Comparison of ENCODE assay signal across 4 cellular contexts in genomic region chr17:11553135-11553534, GRCh38. TPM values are rescaled to one million over a fixed set of nuclear protein-coding genes. Genes with fewer than 3 reads are reported as not detected.
"Had no signal": no experiment of that assay in that cellular context is flagged by ENCODE, and none has a peak within 500 bp of the region (broad histone marks: within the 10 kb centered on the region; RNA-seq: fewer than 3 reads in every experiment).

No MANE protein-coding gene starts in this region.

- H3K4me3 ChIP-seq: GM12878 had no signal

- DNase-seq: GDM1, GF-D8 had no signal

- ATAC-seq: GM12878 had no signal

RNA-seq across cellular contexts. Expression of gene DNAH9, which starts 45.1 kb away (rescaled TPM):
- total RNA-seq: G401 had no signal
